In the genomic region with DNA sequence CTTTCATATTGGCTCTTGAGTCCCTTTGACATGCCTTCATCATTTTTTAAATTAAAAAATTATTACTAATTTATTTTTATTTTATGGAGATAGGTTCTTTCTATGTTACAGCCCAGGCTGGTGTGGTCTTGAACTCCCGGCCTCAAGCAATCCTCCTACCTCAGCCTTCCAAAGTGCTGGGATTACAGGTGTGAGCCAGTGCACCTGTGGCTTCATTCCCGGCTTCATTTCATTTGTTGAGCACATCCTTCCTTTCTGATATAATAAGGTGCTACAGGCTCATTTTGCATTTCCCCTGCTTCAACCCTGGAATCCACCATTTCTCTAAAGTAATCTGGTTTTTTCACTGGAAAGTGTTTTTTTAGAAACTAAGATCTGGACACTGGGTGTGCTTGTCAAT, we compare ENCODE assay signal across 13 cellular contexts. TPM values are rescaled to one million over a fixed set of nuclear protein-coding genes. Genes with fewer than 3 reads are reported as not detected.
"Had no signal": no experiment of that assay in that cellular context is flagged by ENCODE, and none has a peak within 500 bp of the region (broad histone marks: within the 10 kb centered on the region; RNA-seq: fewer than 3 reads in every experiment).

No MANE protein-coding gene starts in this region.

RNA-seq across cellular contexts. Expression of a gene that starts 23.8 kb away (rescaled TPM):
- total RNA-seq: activated naive CD4-positive, alpha-beta T cell treated with anti-CD3 and anti-CD28 coated beads for 36 hours; activated naive CD4-positive, alpha-beta T cell treated with anti-CD3 and anti-CD28 coated beads, Interleukin-2, amount 50 U/mL, for 72 hours; activated naive CD8-positive, alpha-beta T cell treated with anti-CD3 and anti-CD28 coated beads for 36 hours; activated naive CD8-positive, alpha-beta T cell treated with anti-CD3 and anti-CD28 coated beads, Interleukin-2, amount 10 ng/mL, durations not matched to agents 7 days and 5 days; activated T-cell treated with anti-CD3 and anti-CD28 coated beads, Interleukin-2, amount 50 U/mL, for 4 hours; activated T-helper 1 cell treated with anti-CD3 and anti-CD28 coated beads, Interleukin-12 subunit alpha, Interleukin-12 subunit beta, Interleukin-2, Interleukin-4 antibody, amounts not matched to agents 30 ng/mL and 10 ng/mL and 1 ng/mL, durations not matched to agents 14 hours and 24 hours and 36 hours; activated T-helper 17 cell treated with anti-CD3 and anti-CD28 coated beads, Interleukin-2, amount 50 U/mL, for 72 hours; activated T-helper 2 cell treated with anti-CD3 and anti-CD28 coated beads, Interferon-gamma antibody, Interleukin-2, Interleukin-4, amounts not matched to agents 10 μg/mL and 5 μg/mL and 100 μg/mL, durations not matched to agents 14 hours and 24 hours and 36 hours; ascending aorta; astrocyte; body of pancreas; bronchial epithelial cell; cerebellum had no signal
